Comparison of ENCODE assay signal across 25 cellular contexts in genomic region chr5:116750626-116751188, GRCh38.
"Had no signal": no experiment of that assay in that cellular context is flagged by ENCODE, and none has a peak within 500 bp of the region (broad histone marks: within the 10 kb centered on the region; RNA-seq: fewer than 3 reads in every experiment).

No MANE protein-coding gene starts in this region.

- H3K27me3 ChIP-seq: brain microvascular endothelial cell, esophagus muscularis mucosa, left lung, right atrium auricular region, tibial nerve had no signal

- H3K4me3 Mint-ChIP-seq: activated CD4-positive, alpha-beta memory T cell treated with anti-CD3 and anti-CD28 coated beads, Interleukin-2, amount 10 ng/mL, durations not matched to agents 7 days and 5 days; activated CD4-positive, alpha-beta T cell treated with anti-CD3 and anti-CD28 coated beads, Interleukin-2, amount 10 ng/mL, durations not matched to agents 24 days and 14 days; activated T-cell treated with anti-CD3 and anti-CD28 coated beads, Interleukin-2, amount 50 U/mL, for 24 hours; natural killer cell had no signal

- ATAC-seq: left lung, lower lobe of right lung, natural killer cell had no signal

- H3K4me3 ChIP-seq: esophagus muscularis mucosa, left lung, lower lobe of right lung, right atrium auricular region, tibial nerve had no signal

- FAIRE-seq: astrocyte, endothelial cell of umbilical vein, TTC549 had no signal

- DNase-seq: activated CD4-positive, alpha-beta memory T cell treated with anti-CD3 and anti-CD28 coated beads, Interleukin-2, amount 10 ng/mL, durations not matched to agents 7 days and 5 days; activated CD4-positive, alpha-beta T cell treated with anti-CD3 and anti-CD28 coated beads, Interleukin-2, amount 10 ng/mL, durations not matched to agents 24 days and 14 days; activated CD4-positive, CD25-positive, alpha-beta regulatory T cell treated with anti-CD3 and anti-CD28 coated beads, Interleukin-2, amount 50 U/mL, for 72 hours; activated CD8-positive, alpha-beta memory T cell treated with anti-CD3 and anti-CD28 coated beads, Interleukin-2, amount 50 U/mL, for 48 hours; activated gamma-delta T cell treated with Interleukin-2 at 50 U/mL for 16 hours; activated naive CD4-positive, alpha-beta T cell treated with anti-CD3 and anti-CD28 coated beads, Interleukin-2, amount 50 U/mL, for 16 hours; activated T-cell treated with anti-CD3 and anti-CD28 coated beads, Interleukin-2, amount 50 U/mL, for 24 hours; amniotic stem cell; brain microvascular endothelial cell; central memory CD4-positive, alpha-beta T cell; foreskin melanocyte; kidney glomerular epithelial cell; left lung; lower lobe of right lung; mesendoderm; natural killer cell; stimulated activated CD4-positive, alpha-beta T cell treated with anti-CD3 and anti-CD28 coated beads, Interleukin-2, amount 100 ng/mL, for 48 hours; stimulated activated naive CD4-positive, alpha-beta T cell treated with Interleukin-2 at 50 U/mL for 16 hours; T-helper 9 cell had no signal

- H3K9me3 Mint-ChIP-seq: activated CD4-positive, alpha-beta memory T cell treated with anti-CD3 and anti-CD28 coated beads, Interleukin-2, amount 10 ng/mL, durations not matched to agents 7 days and 5 days; activated CD4-positive, alpha-beta T cell treated with anti-CD3 and anti-CD28 coated beads, Interleukin-2, amount 10 ng/mL, durations not matched to agents 24 days and 14 days; activated T-cell treated with anti-CD3 and anti-CD28 coated beads, Interleukin-2, amount 50 U/mL, for 24 hours had no signal

- H3K27me3 Mint-ChIP-seq: activated CD4-positive, alpha-beta memory T cell treated with anti-CD3 and anti-CD28 coated beads, Interleukin-2, amount 10 ng/mL, durations not matched to agents 7 days and 5 days; activated CD4-positive, alpha-beta T cell treated with anti-CD3 and anti-CD28 coated beads, Interleukin-2, amount 10 ng/mL, durations not matched to agents 24 days and 14 days; activated T-cell treated with anti-CD3 and anti-CD28 coated beads, Interleukin-2, amount 50 U/mL, for 24 hours had no signal

- H3K4me1 Mint-ChIP-seq: activated CD4-positive, alpha-beta memory T cell treated with anti-CD3 and anti-CD28 coated beads, Interleukin-2, amount 10 ng/mL, durations not matched to agents 7 days and 5 days; activated CD4-positive, alpha-beta T cell treated with anti-CD3 and anti-CD28 coated beads, Interleukin-2, amount 10 ng/mL, durations not matched to agents 24 days and 14 days; natural killer cell had no signal

- H3K36me3 ChIP-seq: brain microvascular endothelial cell, esophagus muscularis mucosa, left lung, lower lobe of right lung, right atrium auricular region, tibial nerve had no signal

- H3K36me3 Mint-ChIP-seq: natural killer cell had no signal

- H3K27ac Mint-ChIP-seq: activated CD4-positive, alpha-beta memory T cell treated with anti-CD3 and anti-CD28 coated beads, Interleukin-2, amount 10 ng/mL, durations not matched to agents 7 days and 5 days; activated CD4-positive, alpha-beta T cell treated with anti-CD3 and anti-CD28 coated beads, Interleukin-2, amount 10 ng/mL, durations not matched to agents 24 days and 14 days; activated T-cell treated with anti-CD3 and anti-CD28 coated beads, Interleukin-2, amount 50 U/mL, for 24 hours; natural killer cell had no signal
